ENCODE assay signal across 11 cellular contexts in the genomic region with DNA sequence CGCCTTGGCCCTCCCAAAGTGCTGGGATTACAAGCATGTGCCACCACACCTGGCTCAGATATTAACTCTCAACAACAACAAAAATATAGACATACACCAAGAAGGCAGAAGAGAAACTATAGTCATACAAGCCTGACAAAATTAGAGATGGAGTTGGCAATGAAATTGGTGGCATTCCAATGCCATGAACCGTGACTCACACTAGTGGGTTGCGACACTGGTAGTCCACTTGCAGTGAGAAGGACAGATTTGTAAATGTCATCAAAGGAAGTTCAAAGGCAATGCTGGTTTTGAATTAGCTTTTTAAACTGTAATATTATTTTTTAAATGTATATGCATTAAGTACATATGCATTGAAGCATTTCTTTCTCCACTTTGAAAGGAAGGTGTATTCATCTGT. TPM values are rescaled to one million over a fixed set of nuclear protein-coding genes. Genes with fewer than 3 reads are reported as not detected.
DNase-seq lines count a peak whose midpoint lies in the region; ATAC-seq, FAIRE-seq and TF ChIP-seq lines count a peak whose summit lies in the region.
"Had no signal": no experiment of that assay in that cellular context is flagged by ENCODE, and none has a peak within 500 bp of the region (broad histone marks: within the 10 kb centered on the region; RNA-seq: fewer than 3 reads in every experiment).

No MANE protein-coding gene starts in this region.

- TF ChIP-seq CTCF in kidney (IDR thresholded peaks at IDR 0.05; ENCODE audit: borderline replicate concordance, extremely low read depth, insufficient read depth): no peak

- no peak overlapping the region for H3K4me3 ChIP-seq in kidney (ENCODE audit: low read length in 2 of 2)
- H3K4me3 ChIP-seq: SJSA1, thoracic aorta had no signal

- H3K9ac ChIP-seq in kidney (ENCODE audit: low read length in 2 of 2): no peak overlapping the region

- peaks cover 2 to 5% of the 10 kb centered on the region in 2 donors for H3K4me1 ChIP-seq in kidney (ENCODE audit: control insufficient read depth in 1 of 2, insufficient read depth in 1 of 2, low read depth in 1 of 2, low read length in 2 of 2)
- H3K4me1 ChIP-seq: SJSA1 had no signal

- H3K36me3 ChIP-seq in kidney (ENCODE audit: control insufficient read depth in 1 of 2, insufficient read depth in 2 of 2, low read length in 2 of 2): no peaks in the 10 kb centered on the region
- H3K36me3 ChIP-seq: SJSA1, thoracic aorta had no signal

- intact Hi-C loops in kidney (cut with DNase I): no loop called here

- ATAC-seq in HG03457 (IDR thresholded peaks at IDR 0.05; ENCODE audit: unreplicated experiment): no peak

- H3K27ac ChIP-seq in kidney (ENCODE audit: low read depth in 2 of 2, low read length in 2 of 2): no peak overlapping the region
- H3K27ac ChIP-seq: SJSA1, thoracic aorta had no signal

- H3K9me3 ChIP-seq in kidney (ENCODE audit: control insufficient read depth in 1 of 2, low read length in 2 of 2): no peaks in the 10 kb centered on the region
- H3K9me3 ChIP-seq: SJSA1, thoracic aorta had no signal

- FAIRE-seq in kidney (lab: Jason Lieb, UNC) (peak; percentile 46), urothelium cell line (lab: Jason Lieb, UNC) (no peak)
- FAIRE-seq: A204.1 had no signal

- DNase-seq in SIG-M5 treated with dmso at 0.1 percent for 504 hours (lab: John Stamatoyannopoulos, UW; ENCODE audit: unreplicated experiment): peak; percentile 40
- DNase-seq in SIG-M5 (lab: John Stamatoyannopoulos, UW): no peak
- DNase-seq in SW480 (ENCODE audit: low spot score): peak; percentile 64
- no peak for DNase-seq in kidney
- DNase-seq in urothelium cell line (ENCODE audit: low spot score): peak; percentile 24
- DNase-seq in effector CD4-positive, alpha-beta T cell: no peak
- DNase-seq in NCI-H526 treated with DMSO at 0.1 percent for 48 hours (lab: John Stamatoyannopoulos, UW): no peak

RNA-seq across cellular contexts. Expression of a gene that starts 8.5 kb away (rescaled TPM):
- total RNA-seq in kidney: 8.2 TPM
- polyA plus RNA-seq in kidney (ENCODE audit: insufficient read depth, low read depth, low replicate concordance): 13.1 TPM

RNA-seq across cellular contexts. Expression of a gene that starts 23.2 kb away (rescaled TPM):
- 75.1 TPM for total RNA-seq in kidney
- polyA plus RNA-seq in kidney (ENCODE audit: insufficient read depth, low read depth, low replicate concordance): 285 TPM

RNA-seq across cellular contexts. Expression of a gene that starts 38.8 kb away (rescaled TPM):
- total RNA-seq in kidney: 41.2 TPM
- polyA plus RNA-seq in kidney (ENCODE audit: insufficient read depth, low read depth, low replicate concordance): 44.8 TPM

Comparison
In these comparisons a context has a peak if more than half of its experiments do, and no peak if none do; other contexts are left out.
1. DNase-seq: peak in SIG-M5 treated with dmso at 0.1 percent for 504 hours (single experiment), SW480 (single experiment) and urothelium cell line (single experiment); none in SIG-M5 (single experiment), kidney (single experiment), effector CD4-positive, alpha-beta T cell (single experiment) and NCI-H526 treated with DMSO at 0.1 percent for 48 hours (single experiment).